In the genomic region with DNA sequence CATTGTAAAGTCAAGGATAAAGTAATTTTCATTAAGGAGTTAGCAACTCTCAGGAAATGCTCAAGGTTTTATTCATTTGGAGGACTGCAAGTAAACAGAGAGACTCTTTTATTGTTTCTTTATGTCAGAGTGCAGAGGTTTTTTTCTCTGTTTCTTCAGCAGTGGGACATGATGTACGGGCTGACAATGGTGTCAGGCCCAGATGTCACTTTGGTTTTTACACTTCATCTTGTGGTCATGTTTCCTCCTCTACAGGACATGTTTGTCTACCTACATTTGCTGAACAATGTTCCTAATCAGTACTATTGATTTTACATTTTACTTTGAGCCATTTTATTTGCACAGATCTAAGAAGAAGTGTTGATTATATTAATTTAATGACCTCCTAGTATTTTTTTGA, we compare ENCODE assay signal across 16 cellular contexts.
DNase-seq lines count a peak whose midpoint lies in the region; ATAC-seq and TF ChIP-seq lines count a peak whose summit lies in the region.
"Had no signal": no experiment of that assay in that cellular context is flagged by ENCODE, and none has a peak within 500 bp of the region (broad histone marks: within the 10 kb centered on the region; RNA-seq: fewer than 3 reads in every experiment).

No MANE protein-coding gene starts in this region.

- H4K5ac ChIP-seq in mesendoderm (ENCODE audit: low read length): no peak overlapping the region

- WGBS in mesendoderm (ENCODE audit: extremely low coverage, insufficient coverage, low lambda C conversion rate): no CpG with 5 or more reads among the region's 1 CpG
- 75 to 89% methylated on average over 1 of the region's 1 CpG for WGBS in endodermal cell (ENCODE audit: insufficient coverage in 1 of 2, insufficient read length in 1 of 2), 2 experiments

- no peak overlapping the region for H3K4me2 ChIP-seq in mesendoderm (ENCODE audit: low read length)
- H3K4me2 ChIP-seq: BLaER1 treated with 17β-estradiol and CSF1 and Interleukin-3, amounts not matched to agents 10 nM and 100 nM had no signal

- no peaks in the 10 kb centered on the region for H3K4me1 ChIP-seq in mesendoderm (ENCODE audit: control insufficient read depth, low read depth, low read length)
- no peaks in the 10 kb centered on the region for H3K4me1 ChIP-seq in endodermal cell (ENCODE audit: control insufficient read depth, insufficient read depth, low read length)
- H3K4me1 ChIP-seq: HAP-1 had no signal

- H3K36me3 Mint-ChIP-seq in stimulated activated naive CD8-positive, alpha-beta T cell treated with anti-CD3 and anti-CD28 coated beads, Interleukin-15, Interleukin-2, amounts not matched to agents 100 ng/mL and 50 ng/mL, for 24 hours (ENCODE audit: low read depth): peaks cover 7% of the 10 kb centered on the region
- no peaks in the 10 kb centered on the region for H3K36me3 Mint-ChIP-seq in endodermal cell (ENCODE audit: low read depth)
- H3K36me3 Mint-ChIP-seq: stimulated activated naive B cell treated with anti-CD40 and anti-IgM and Interleukin-4, amounts not matched to agents 10 μg/mL and 1 μg/mL and 100 μg/mL, for 72 hours had no signal

- no peak overlapping the region for H2BK5ac ChIP-seq in mesendoderm (ENCODE audit: low read length)

- no peak overlapping the region for H3K4me3 ChIP-seq in fibroblast of mammary gland (ENCODE audit: control insufficient read depth, low read depth, low read length)
- H3K4me3 ChIP-seq in mesendoderm (ENCODE audit: low read length): no peak overlapping the region
- no peak overlapping the region for H3K4me3 ChIP-seq in endodermal cell (ENCODE audit: low read length)
- H3K4me3 ChIP-seq: BLaER1 treated with 17β-estradiol and CSF1 and Interleukin-3, amounts not matched to agents 10 nM and 100 nM; HAP-1 had no signal

- peak overlapping the region; percentile 14 for H3K27ac Mint-ChIP-seq in stimulated activated naive CD8-positive, alpha-beta T cell treated with anti-CD3 and anti-CD28 coated beads, Interleukin-15, Interleukin-2, amounts not matched to agents 100 ng/mL and 50 ng/mL, for 24 hours
- no peak overlapping the region for H3K27ac Mint-ChIP-seq in endodermal cell
- H3K27ac Mint-ChIP-seq: stimulated activated naive B cell treated with anti-CD40 and anti-IgM and Interleukin-4, amounts not matched to agents 10 μg/mL and 1 μg/mL and 100 μg/mL, for 72 hours had no signal

- no peak overlapping the region for H3K18ac ChIP-seq in mesendoderm (ENCODE audit: low read length)

- no peaks in the 10 kb centered on the region for H3K9me3 Mint-ChIP-seq in stimulated activated naive CD8-positive, alpha-beta T cell treated with anti-CD3 and anti-CD28 coated beads, Interleukin-15, Interleukin-2, amounts not matched to agents 100 ng/mL and 50 ng/mL, for 24 hours
- H3K9me3 Mint-ChIP-seq in endodermal cell: peaks cover 2% of the 10 kb centered on the region

- H4K8ac ChIP-seq in mesendoderm (ENCODE audit: low read depth, low read length): no peak overlapping the region

- no peak for ATAC-seq in stimulated activated naive CD8-positive, alpha-beta T cell treated with anti-CD3 and anti-CD28 coated beads, Interleukin-15, Interleukin-2, amounts not matched to agents 100 U/mL and 50 U/mL, for 24 hours
- ATAC-seq: stimulated activated naive B cell treated with anti-CD40 and anti-IgM and Interleukin-4, amounts not matched to agents 10 μg/mL and 1 μg/mL and 100 μg/mL, for 72 hours had no signal

- no peak for TF ChIP-seq CTCF in fibroblast of mammary gland (conservative IDR thresholded peaks at IDR 0.05; ENCODE audit: control insufficient read depth, insufficient read depth, low read depth, low read length)
- TF ChIP-seq CTCF in endodermal cell (conservative IDR thresholded peaks at IDR 0.05): no peak

- in situ Hi-C loops in SK-MEL-5 (cut with HindIII; ENCODE audit: low pct_unique_long_range_greater_than_20kb, low sequenced_read_pairs): no loop called here

- no peak overlapping the region for H3K9ac ChIP-seq in mesendoderm (ENCODE audit: low read length)
- H3K9ac ChIP-seq in endodermal cell (ENCODE audit: extremely low read depth, low read length, poor library complexity, severe bottlenecking): no peak overlapping the region
- H3K9ac ChIP-seq: BLaER1 treated with 17β-estradiol and CSF1 and Interleukin-3, amounts not matched to agents 10 nM and 100 nM had no signal

- H3K23ac ChIP-seq in mesendoderm (ENCODE audit: low read length): no peak overlapping the region

- no peak overlapping the region for H3K56ac ChIP-seq in mesendoderm (ENCODE audit: low read length)

- no peak overlapping the region for H2AK5ac ChIP-seq in mesendoderm (ENCODE audit: low read length)

- H3K79me1 ChIP-seq in mesendoderm (ENCODE audit: low read length): no peaks in the 10 kb centered on the region

- H3K4me1 Mint-ChIP-seq in stimulated activated naive CD8-positive, alpha-beta T cell treated with anti-CD3 and anti-CD28 coated beads, Interleukin-15, Interleukin-2, amounts not matched to agents 100 ng/mL and 50 ng/mL, for 24 hours (ENCODE audit: low read depth): peaks cover 58% of the 10 kb centered on the region
- no peaks in the 10 kb centered on the region for H3K4me1 Mint-ChIP-seq in endodermal cell

- H2BK15ac ChIP-seq in mesendoderm (replicated peaks; ENCODE audit: low read depth): no peak overlapping the region

- H3K4me3 Mint-ChIP-seq in stimulated activated naive CD8-positive, alpha-beta T cell treated with anti-CD3 and anti-CD28 coated beads, Interleukin-15, Interleukin-2, amounts not matched to agents 100 ng/mL and 50 ng/mL, for 24 hours: no peak overlapping the region
- H3K4me3 Mint-ChIP-seq in endodermal cell: no peak overlapping the region
- H3K4me3 Mint-ChIP-seq: stimulated activated naive B cell treated with anti-CD40 and anti-IgM and Interleukin-4, amounts not matched to agents 10 μg/mL and 1 μg/mL and 100 μg/mL, for 72 hours had no signal

- H3K9me3 ChIP-seq in endodermal cell (ENCODE audit: control insufficient read depth, low read length): no peaks in the 10 kb centered on the region
- H3K9me3 ChIP-seq: HAP-1 had no signal

- no peaks in the 10 kb centered on the region for H3K27me3 Mint-ChIP-seq in stimulated activated naive CD8-positive, alpha-beta T cell treated with anti-CD3 and anti-CD28 coated beads, Interleukin-15, Interleukin-2, amounts not matched to agents 100 ng/mL and 50 ng/mL, for 24 hours
- H3K27me3 Mint-ChIP-seq in endodermal cell (ENCODE audit: insufficient read depth): no peaks in the 10 kb centered on the region
- H3K27me3 Mint-ChIP-seq: stimulated activated naive B cell treated with anti-CD40 and anti-IgM and Interleukin-4, amounts not matched to agents 10 μg/mL and 1 μg/mL and 100 μg/mL, for 72 hours had no signal

- H3K27me3 ChIP-seq in mesendoderm (ENCODE audit: insufficient read depth, low read length, poor library complexity) (no peaks in the 10 kb centered on the region), endodermal cell (ENCODE audit: control insufficient read depth, insufficient read depth, low read length, poor library complexity, severe bottlenecking) (no peaks in the 10 kb centered on the region)
- H3K27me3 ChIP-seq: BLaER1 treated with 17β-estradiol and CSF1 and Interleukin-3, amounts not matched to agents 10 nM and 100 nM had no signal

- DNase-seq in stimulated activated naive CD8-positive, alpha-beta T cell treated with anti-CD3 and anti-CD28 coated beads, Interleukin-15, Interleukin-2, amounts not matched to agents 100 U/mL and 50 U/mL, for 24 hours: no peak
- peak; percentile 22 for DNase-seq in SK-MEL-5 (ENCODE audit: low read depth, low spot score)
- peak; percentile 4 for DNase-seq in fibroblast of mammary gland (ENCODE audit: low read depth)
- no peak for DNase-seq in dermis blood vessel endothelial cell
- no peak for DNase-seq in DMS53 treated with DMSO at 0.1 percent for 48 hours (lab: John Stamatoyannopoulos, UW; ENCODE audit: unreplicated experiment)
- DNase-seq in mesendoderm: no peak
- no peak for DNase-seq in endodermal cell
- DNase-seq: islet precursor cell; NCI-H1092; NCI-H446; stimulated activated CD4-positive, alpha-beta T cell treated with anti-CD3 and anti-CD28 coated beads, Interleukin-1b, Interleukin-23, amount 100 ng/mL, for 48 hours; stimulated activated naive B cell treated with anti-CD40 and anti-IgM and Interleukin-4, amounts not matched to agents 10 μg/mL and 1 μg/mL and 100 μg/mL, for 72 hours; T-helper 9 cell had no signal

- H3K79me2 ChIP-seq in mesendoderm (ENCODE audit: control insufficient read depth, insufficient read depth, low read length): no peaks in the 10 kb centered on the region

- H3K36me3 ChIP-seq in mesendoderm (ENCODE audit: control insufficient read depth, insufficient read depth, low read length) (no peaks in the 10 kb centered on the region), endodermal cell (ENCODE audit: control insufficient read depth, insufficient read depth, low read length) (no peaks in the 10 kb centered on the region)
- H3K36me3 ChIP-seq: BLaER1 treated with 17β-estradiol and CSF1 and Interleukin-3, amounts not matched to agents 10 nM and 100 nM; HAP-1 had no signal

- H3K27ac ChIP-seq in mesendoderm (ENCODE audit: low read depth, low read length) (no peak overlapping the region), endodermal cell (ENCODE audit: low read depth, low read length) (no peak overlapping the region)
- H3K27ac ChIP-seq: BLaER1 treated with 17β-estradiol and CSF1 and Interleukin-3, amounts not matched to agents 10 nM and 100 nM had no signal

- H3K4ac ChIP-seq in mesendoderm (ENCODE audit: low read depth, low read length): no peak overlapping the region

- no peak overlapping the region for H2BK120ac ChIP-seq in mesendoderm (ENCODE audit: low read depth, low read length)

Comparison
In these comparisons a context has a peak if more than half of its experiments do, and no peak if none do; other contexts are left out.
1. DNase-seq: peak in SK-MEL-5 (single experiment) and fibroblast of mammary gland (single experiment); none in stimulated activated naive CD8-positive, alpha-beta T cell treated with anti-CD3 and anti-CD28 coated beads, Interleukin-15, Interleukin-2, amounts not matched to agents 100 U/mL and 50 U/mL, for 24 hours (single experiment), dermis blood vessel endothelial cell (single experiment), DMS53 treated with DMSO at 0.1 percent for 48 hours (single experiment), mesendoderm (single experiment) and endodermal cell (single experiment).